1 cellular context compared by ENCODE assay signal in genomic region chr11:2211113-2211971, GRCh38.
TF ChIP-seq lines count a peak whose summit lies in the region.

No MANE protein-coding gene starts in this region.

TF ChIP-seq in HepG2, 621 proteins besides CTCF, POLR2A, EP300 and RAD21 (continued from another document and continues in another):
- TF ChIP-seq ZNF142 (CRISPR knock-in tag; IDR thresholded peaks at IDR 0.05): no peak
- TF ChIP-seq ZBTB46 (CRISPR knock-in tag; IDR thresholded peaks at IDR 0.05; ENCODE audit: borderline replicate concordance): no peak
- no peak for TF ChIP-seq HMGA1 (CRISPR knock-in tag; conservative IDR thresholded peaks at IDR 0.05)
- peak; percentile 90; the same call in 1 of the 2 replicates for TF ChIP-seq NCOA1 (CRISPR knock-in tag; IDR thresholded peaks at IDR 0.05)
- TF ChIP-seq SIN3B (IDR thresholded peaks at IDR 0.05; ENCODE audit: low read length): no peak
- no peak for TF ChIP-seq ZNF33A (CRISPR knock-in tag; IDR thresholded peaks at IDR 0.05; ENCODE audit: borderline replicate concordance)
- TF ChIP-seq, protein P1, sequence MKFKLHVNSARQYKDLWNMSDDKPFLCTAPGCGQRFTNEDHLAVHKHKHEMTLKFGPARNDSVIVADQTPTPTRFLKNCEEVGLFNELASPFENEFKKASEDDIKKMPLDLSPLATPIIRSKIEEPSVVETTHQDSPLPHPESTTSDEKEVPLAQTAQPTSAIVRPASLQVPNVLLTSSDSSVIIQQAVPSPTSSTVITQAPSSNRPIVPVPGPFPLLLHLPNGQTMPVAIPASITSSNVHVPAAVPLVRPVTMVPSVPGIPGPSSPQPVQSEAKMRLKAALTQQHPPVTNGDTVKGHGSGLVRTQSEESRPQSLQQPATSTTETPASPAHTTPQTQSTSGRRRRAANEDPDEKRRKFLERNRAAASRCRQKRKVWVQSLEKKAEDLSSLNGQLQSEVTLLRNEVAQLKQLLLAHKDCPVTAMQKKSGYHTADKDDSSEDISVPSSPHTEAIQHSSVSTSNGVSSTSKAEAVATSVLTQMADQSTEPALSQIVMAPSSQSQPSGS (CRISPR knock-in tag; IDR thresholded peaks at IDR 0.05): peak; percentile 82
- no peak for TF ChIP-seq ZBTB8A (CRISPR knock-in tag; IDR thresholded peaks at IDR 0.05; ENCODE audit: borderline replicate concordance, low read depth)
- TF ChIP-seq TBX3 (IDR thresholded peaks at IDR 0.05; ENCODE audit: borderline replicate concordance): peak; percentile 90
- peak; percentile 99 for TF ChIP-seq SATB2 (CRISPR knock-in tag; IDR thresholded peaks at IDR 0.05)
- no peak for TF ChIP-seq SMARCE1 (IDR thresholded peaks at IDR 0.05; ENCODE audit: borderline replicate concordance)
- TF ChIP-seq EHMT2 (IDR thresholded peaks at IDR 0.05; ENCODE audit: borderline replicate concordance, low read depth, low read length): no peak
- TF ChIP-seq CEBPG (CRISPR knock-in tag; IDR thresholded peaks at IDR 0.05): peak; percentile 66
- TF ChIP-seq FOXK1 (CRISPR knock-in tag; IDR thresholded peaks at IDR 0.05; ENCODE audit: borderline replicate concordance, low read depth): peak; percentile 64; the same call in 1 of the 2 replicates
- TF ChIP-seq ZBTB21 (CRISPR knock-in tag; IDR thresholded peaks at IDR 0.05): peak; percentile 36; the same call in 1 of the 2 replicates
- no peak for TF ChIP-seq ISX (CRISPR knock-in tag; conservative IDR thresholded peaks at IDR 0.05)
- no peak for TF ChIP-seq ARHGAP35 (CRISPR knock-in tag; IDR thresholded peaks at IDR 0.05; ENCODE audit: borderline replicate concordance)
- TF ChIP-seq TEAD3 (CRISPR knock-in tag; optimal IDR thresholded peaks at IDR 0.05; ENCODE audit: borderline replicate concordance): peak; percentile 69
- TF ChIP-seq ZNF556 (CRISPR knock-in tag; IDR thresholded peaks at IDR 0.05; ENCODE audit: borderline replicate concordance): peak; percentile 65
- TF ChIP-seq CREB1 (IDR thresholded peaks at IDR 0.05): no peak
- TF ChIP-seq CREB1 (CRISPR knock-in tag; IDR thresholded peaks at IDR 0.05): no peak
- TF ChIP-seq, protein P2, sequence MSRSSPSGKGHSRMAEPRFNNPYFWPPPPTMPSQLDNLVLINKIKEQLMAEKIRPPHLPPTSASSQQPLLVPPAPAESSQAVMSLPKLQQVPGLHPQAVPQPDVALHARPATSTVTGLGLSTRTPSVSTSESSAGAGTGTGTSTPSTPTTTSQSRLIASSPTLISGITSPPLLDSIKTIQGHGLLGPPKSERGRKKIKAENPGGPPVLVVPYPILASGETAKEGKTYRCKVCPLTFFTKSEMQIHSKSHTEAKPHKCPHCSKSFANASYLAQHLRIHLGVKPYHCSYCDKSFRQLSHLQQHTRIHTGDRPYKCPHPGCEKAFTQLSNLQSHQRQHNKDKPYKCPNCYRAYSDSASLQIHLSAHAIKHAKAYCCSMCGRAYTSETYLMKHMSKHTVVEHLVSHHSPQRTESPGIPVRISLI (CRISPR knock-in tag; IDR thresholded peaks at IDR 0.05; ENCODE audit: borderline replicate concordance): peak; percentile 58; the same call in 1 of the 2 replicates
- no peak for TF ChIP-seq ZNF230 (CRISPR knock-in tag; IDR thresholded peaks at IDR 0.05)
- no peak for TF ChIP-seq SNAPC5 (CRISPR knock-in tag; IDR thresholded peaks at IDR 0.05; ENCODE audit: borderline replicate concordance)
- peak; percentile 40 for TF ChIP-seq TAF15 (IDR thresholded peaks at IDR 0.05; ENCODE audit: low read depth, low read length, poor library complexity, severe bottlenecking)
- peak; percentile 85 for TF ChIP-seq NR2F2 (IDR thresholded peaks at IDR 0.05; ENCODE audit: borderline replicate concordance, low read depth)
- peak; percentile 90 for TF ChIP-seq FOSL2 (CRISPR knock-in tag; IDR thresholded peaks at IDR 0.05)
- no peak for TF ChIP-seq REL (CRISPR knock-in tag; conservative IDR thresholded peaks at IDR 0.05)
- TF ChIP-seq POGZ (CRISPR knock-in tag; IDR thresholded peaks at IDR 0.05): peak; percentile 86
- no peak for TF ChIP-seq ZNF256 (CRISPR knock-in tag; conservative IDR thresholded peaks at IDR 0.05)
- TF ChIP-seq SMAD1 (CRISPR knock-in tag; IDR thresholded peaks at IDR 0.05; ENCODE audit: borderline replicate concordance, low read depth): peak; percentile 85; the same call in 1 of the 2 replicates
- TF ChIP-seq HOXA5 (CRISPR knock-in tag; IDR thresholded peaks at IDR 0.05): peak; percentile 51; the same call in 1 of the 2 replicates
- TF ChIP-seq ZNF670 (CRISPR knock-in tag; IDR thresholded peaks at IDR 0.05; ENCODE audit: borderline replicate concordance): peak; percentile 89; the same call in 1 of the 2 replicates
- no peak for TF ChIP-seq ZNF20 (CRISPR knock-in tag; IDR thresholded peaks at IDR 0.05)
- TF ChIP-seq, protein P3, sequence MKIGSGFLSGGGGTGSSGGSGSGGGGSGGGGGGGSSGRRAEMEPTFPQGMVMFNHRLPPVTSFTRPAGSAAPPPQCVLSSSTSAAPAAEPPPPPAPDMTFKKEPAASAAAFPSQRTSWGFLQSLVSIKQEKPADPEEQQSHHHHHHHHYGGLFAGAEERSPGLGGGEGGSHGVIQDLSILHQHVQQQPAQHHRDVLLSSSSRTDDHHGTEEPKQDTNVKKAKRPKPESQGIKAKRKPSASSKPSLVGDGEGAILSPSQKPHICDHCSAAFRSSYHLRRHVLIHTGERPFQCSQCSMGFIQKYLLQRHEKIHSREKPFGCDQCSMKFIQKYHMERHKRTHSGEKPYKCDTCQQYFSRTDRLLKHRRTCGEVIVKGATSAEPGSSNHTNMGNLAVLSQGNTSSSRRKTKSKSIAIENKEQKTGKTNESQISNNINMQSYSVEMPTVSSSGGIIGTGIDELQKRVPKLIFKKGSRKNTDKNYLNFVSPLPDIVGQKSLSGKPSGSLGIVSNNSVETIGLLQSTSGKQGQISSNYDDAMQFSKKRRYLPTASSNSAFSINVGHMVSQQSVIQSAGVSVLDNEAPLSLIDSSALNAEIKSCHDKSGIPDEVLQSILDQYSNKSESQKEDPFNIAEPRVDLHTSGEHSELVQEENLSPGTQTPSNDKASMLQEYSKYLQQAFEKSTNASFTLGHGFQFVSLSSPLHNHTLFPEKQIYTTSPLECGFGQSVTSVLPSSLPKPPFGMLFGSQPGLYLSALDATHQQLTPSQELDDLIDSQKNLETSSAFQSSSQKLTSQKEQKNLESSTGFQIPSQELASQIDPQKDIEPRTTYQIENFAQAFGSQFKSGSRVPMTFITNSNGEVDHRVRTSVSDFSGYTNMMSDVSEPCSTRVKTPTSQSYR (CRISPR knock-in tag; IDR thresholded peaks at IDR 0.05; ENCODE audit: borderline replicate concordance): peak; percentile 88
- peak; percentile 92 for TF ChIP-seq ZNF703 (CRISPR knock-in tag; IDR thresholded peaks at IDR 0.05; ENCODE audit: borderline replicate concordance)
- TF ChIP-seq PHF20 (CRISPR knock-in tag; IDR thresholded peaks at IDR 0.05): peak; percentile 56; the same call in 1 of the 2 replicates
- peak; percentile 91; the same call in 1 of the 2 replicates for TF ChIP-seq ZSCAN5A (CRISPR knock-in tag; IDR thresholded peaks at IDR 0.05; ENCODE audit: borderline replicate concordance)
- TF ChIP-seq TP53 (CRISPR knock-in tag; conservative IDR thresholded peaks at IDR 0.05): 0 out of 2 replicates have a peak, but pooled peaks have one; percentile 20
- TF ChIP-seq, protein P4, sequence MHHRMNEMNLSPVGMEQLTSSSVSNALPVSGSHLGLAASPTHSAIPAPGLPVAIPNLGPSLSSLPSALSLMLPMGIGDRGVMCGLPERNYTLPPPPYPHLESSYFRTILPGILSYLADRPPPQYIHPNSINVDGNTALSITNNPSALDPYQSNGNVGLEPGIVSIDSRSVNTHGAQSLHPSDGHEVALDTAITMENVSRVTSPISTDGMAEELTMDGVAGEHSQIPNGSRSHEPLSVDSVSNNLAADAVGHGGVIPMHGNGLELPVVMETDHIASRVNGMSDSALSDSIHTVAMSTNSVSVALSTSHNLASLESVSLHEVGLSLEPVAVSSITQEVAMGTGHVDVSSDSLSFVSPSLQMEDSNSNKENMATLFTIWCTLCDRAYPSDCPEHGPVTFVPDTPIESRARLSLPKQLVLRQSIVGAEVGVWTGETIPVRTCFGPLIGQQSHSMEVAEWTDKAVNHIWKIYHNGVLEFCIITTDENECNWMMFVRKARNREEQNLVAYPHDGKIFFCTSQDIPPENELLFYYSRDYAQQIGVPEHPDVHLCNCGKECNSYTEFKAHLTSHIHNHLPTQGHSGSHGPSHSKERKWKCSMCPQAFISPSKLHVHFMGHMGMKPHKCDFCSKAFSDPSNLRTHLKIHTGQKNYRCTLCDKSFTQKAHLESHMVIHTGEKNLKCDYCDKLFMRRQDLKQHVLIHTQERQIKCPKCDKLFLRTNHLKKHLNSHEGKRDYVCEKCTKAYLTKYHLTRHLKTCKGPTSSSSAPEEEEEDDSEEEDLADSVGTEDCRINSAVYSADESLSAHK (CRISPR knock-in tag; IDR thresholded peaks at IDR 0.05; ENCODE audit: borderline replicate concordance): no peak
- no peak; the same call in none of the 2 replicates for TF ChIP-seq KDM4B (CRISPR knock-in tag; IDR thresholded peaks at IDR 0.05)
- no peak for TF ChIP-seq THAP8 (CRISPR knock-in tag; IDR thresholded peaks at IDR 0.05; ENCODE audit: borderline replicate concordance)
